19 cellular contexts compared by ENCODE assay signal in the genomic region with DNA sequence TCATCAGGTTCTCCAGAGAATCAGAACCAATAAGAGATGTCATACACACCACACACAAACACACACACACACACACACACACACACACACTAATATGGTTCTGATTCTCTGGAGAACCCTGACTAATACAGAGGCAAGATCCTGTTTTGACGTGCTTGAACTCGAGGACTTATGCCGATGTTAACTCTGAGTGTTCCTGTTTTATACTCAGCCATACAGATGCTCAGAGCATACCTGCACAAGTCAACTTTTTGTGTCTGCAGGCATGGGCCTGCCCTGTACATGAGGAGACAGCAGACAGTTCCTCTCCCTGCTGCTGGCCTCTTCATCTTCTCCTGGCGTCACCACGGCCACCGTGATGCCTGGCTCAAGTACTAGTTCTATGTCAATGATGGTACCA.
A peak's percentile ranks its signal among the peaks of the same experiment; 100 is the strongest.
DNase-seq lines count a peak whose midpoint lies in the region; ATAC-seq, FAIRE-seq and TF ChIP-seq lines count a peak whose summit lies in the region.
"Had no signal": no experiment of that assay in that cellular context is flagged by ENCODE, and none has a peak within 500 bp of the region (broad histone marks: within the 10 kb centered on the region; RNA-seq: fewer than 3 reads in every experiment).

No MANE protein-coding gene starts in this region.

- no peaks in the 10 kb centered on the region for H3K9me3 Mint-ChIP-seq in activated T-cell treated with anti-CD3 and anti-CD28 coated beads, Interleukin-2, amount 50 U/mL, for 72 hours
- H3K9me3 Mint-ChIP-seq: CD4-positive, alpha-beta T cell had no signal

- no peak overlapping the region for H3K4me3 ChIP-seq in bronchial epithelial cell (ENCODE audit: low read depth, low read length)
- H3K4me3 ChIP-seq: A549 had no signal

- H3K36me3 Mint-ChIP-seq in activated T-cell treated with anti-CD3 and anti-CD28 coated beads, Interleukin-2, amount 50 U/mL, for 72 hours (ENCODE audit: insufficient read depth in 2 of 2) = no peaks in the 10 kb centered on the region

- peak overlapping the region; percentile 40 for H3K27ac ChIP-seq in foreskin keratinocyte
- H3K27ac ChIP-seq: 22Rv1, A549, C4-2B had no signal

- no peak for FAIRE-seq in bronchial epithelial cell (lab: Jason Lieb, UNC)
- FAIRE-seq: A549 had no signal

- peaks cover 4% of the 10 kb centered on the region for H3K4me1 Mint-ChIP-seq in activated T-cell treated with anti-CD3 and anti-CD28 coated beads, Interleukin-2, amount 50 U/mL, for 72 hours (ENCODE audit: low read depth)

- H3K27me3 Mint-ChIP-seq in activated T-cell treated with anti-CD3 and anti-CD28 coated beads, Interleukin-2, amount 50 U/mL, for 72 hours (ENCODE audit: low read depth) = no peaks in the 10 kb centered on the region
- H3K27me3 Mint-ChIP-seq: CD4-positive, alpha-beta T cell had no signal

- H3K4me3 Mint-ChIP-seq in activated T-cell treated with anti-CD3 and anti-CD28 coated beads, Interleukin-2, amount 50 U/mL, for 72 hours = no peak overlapping the region
- H3K4me3 Mint-ChIP-seq: CD4-positive, alpha-beta T cell; HFFc6 had no signal

- peak overlapping the region; percentile 29 for H3K27ac Mint-ChIP-seq in activated T-cell treated with anti-CD3 and anti-CD28 coated beads, Interleukin-2, amount 50 U/mL, for 72 hours
- H3K27ac Mint-ChIP-seq: CD4-positive, alpha-beta T cell; HFFc6 had no signal

- TF ChIP-seq CTCF in bronchial epithelial cell (IDR thresholded peaks at IDR 0.05; ENCODE audit: insufficient read depth, low read length, severe bottlenecking) (no peak), foreskin keratinocyte (conservative IDR thresholded peaks at IDR 0.05) (no peak)

- H3K4me1 ChIP-seq in foreskin keratinocyte = peaks cover 3% of the 10 kb centered on the region
- H3K4me1 ChIP-seq: A549 had no signal

- H3K27me3 ChIP-seq in bronchial epithelial cell (ENCODE audit: control insufficient read depth, insufficient read depth, low read length) = no peaks in the 10 kb centered on the region
- H3K27me3 ChIP-seq in foreskin keratinocyte = no peaks in the 10 kb centered on the region

- DNase-seq in activated T-cell treated with anti-CD3 and anti-CD28 coated beads, Interleukin-2, amount 50 U/mL, for 72 hours = no peak
- DNase-seq in activated T-cell treated with anti-CD3 and anti-CD28 coated beads, Interleukin-2, amount 50 U/mL, for 1 hour = no peak
- DNase-seq in bronchial epithelial cell (ENCODE audit: low read depth) = peak; percentile 96
- DNase-seq in foreskin keratinocyte = peak; percentile 95 to 97
- no peak for DNase-seq in NCI-H1092 treated with DMSO at 0.1 percent for 48 hours (lab: John Stamatoyannopoulos, UW)
- DNase-seq: AML-193; Calu3; CD4-positive, alpha-beta T cell; DMS79 treated with DMSO at 0.1 percent for 48 hours; GF-D8; GOT3; H7; HFFc6 had no signal

- ATAC-seq in activated T-cell treated with anti-CD3 and anti-CD28 coated beads, Interleukin-2, amount 50 U/mL, for 72 hours (replicated peaks in 1 of 2) = no peak
- ATAC-seq in foreskin keratinocyte (peak; percentile 93), HG03025 (IDR thresholded peaks at IDR 0.05; ENCODE audit: low FRiP score, unreplicated experiment) (no peak), GM18873 (IDR thresholded peaks at IDR 0.05; ENCODE audit: low FRiP score, unreplicated experiment) (no peak)
- ATAC-seq: A549, HCT116 had no signal

- no peaks in the 10 kb centered on the region for H3K36me3 ChIP-seq in bronchial epithelial cell (ENCODE audit: control insufficient read depth, insufficient read depth, low read length)

Comparison
In these comparisons a context has a peak if more than half of its experiments do, and no peak if none do; other contexts are left out.
1. DNase-seq: peak in bronchial epithelial cell (single experiment) and foreskin keratinocyte (2 of 2); none in activated T-cell treated with anti-CD3 and anti-CD28 coated beads, Interleukin-2, amount 50 U/mL, for 72 hours (0 of 2), activated T-cell treated with anti-CD3 and anti-CD28 coated beads, Interleukin-2, amount 50 U/mL, for 1 hour (single experiment) and NCI-H1092 treated with DMSO at 0.1 percent for 48 hours (single experiment).